In genomic region chr1:157116735-157117103, GRCh38 we compare ENCODE assay signal across 22 cellular contexts. TPM values are rescaled to one million over a fixed set of nuclear protein-coding genes. Genes with fewer than 3 reads are reported as not detected.
"Had no signal": no experiment of that assay in that cellular context is flagged by ENCODE, and none has a peak within 500 bp of the region (broad histone marks: within the 10 kb centered on the region; RNA-seq: fewer than 3 reads in every experiment).

No MANE protein-coding gene starts in this region.

- H3K4me3 Mint-ChIP-seq: stimulated activated naive CD8-positive, alpha-beta T cell treated with anti-CD3 and anti-CD28 coated beads, Interleukin-15, Interleukin-2, amounts not matched to agents 100 ng/mL and 50 ng/mL, for 24 hours had no signal

- H3K27ac ChIP-seq: colonic mucosa, esophagus squamous epithelium, neutrophil, psoas muscle, tibial artery, upper lobe of left lung, uterus had no signal

- H3K27me3 ChIP-seq: colonic mucosa, upper lobe of left lung, uterus had no signal

- H3K4me2 ChIP-seq: smooth muscle cell had no signal

- ATAC-seq: naive thymus-derived CD8-positive, alpha-beta T cell; psoas muscle had no signal

- H3K36me3 ChIP-seq: colonic mucosa, uterus had no signal

- DNase-seq: colonic mucosa; dermis blood vessel endothelial cell; esophagus squamous epithelium; foreskin fibroblast; hippocampal formation; kidney glomerular epithelial cell; naive thymus-derived CD8-positive, alpha-beta T cell; psoas muscle; stimulated activated CD4-positive, alpha-beta T cell treated with anti-CD3 and anti-CD28 coated beads, Interleukin-2, amount 100 ng/mL, for 48 hours; upper lobe of left lung; uterus had no signal

- H3K27ac Mint-ChIP-seq: stimulated activated naive CD8-positive, alpha-beta T cell treated with anti-CD3 and anti-CD28 coated beads, Interleukin-15, Interleukin-2, amounts not matched to agents 100 ng/mL and 50 ng/mL, for 24 hours had no signal

- H3K4me3 ChIP-seq: colonic mucosa, esophagus squamous epithelium, psoas muscle, smooth muscle cell, tibial artery, upper lobe of left lung, uterus had no signal

- H3K4me1 ChIP-seq: colonic mucosa, esophagus squamous epithelium, psoas muscle, uterus had no signal

- H3K9me3 ChIP-seq: colonic mucosa, esophagus squamous epithelium, neutrophil, psoas muscle, tibial artery, upper lobe of left lung, uterus had no signal

- H3K9me3 Mint-ChIP-seq: naive thymus-derived CD8-positive, alpha-beta T cell; stimulated activated naive CD8-positive, alpha-beta T cell treated with anti-CD3 and anti-CD28 coated beads, Interleukin-15, Interleukin-2, amounts not matched to agents 100 ng/mL and 50 ng/mL, for 24 hours had no signal

RNA-seq across cellular contexts. Expression of gene ETV3L, which starts 17.1 kb away (rescaled TPM):
- total RNA-seq: colonic mucosa; dermis blood vessel endothelial cell; epithelial cell of proximal tubule; esophagus squamous epithelium; liver; lung microvascular endothelial cell; mesenteric fat pad; naive thymus-derived CD8-positive, alpha-beta T cell; osteoblast; psoas muscle; smooth muscle cell; temporal lobe; upper lobe of left lung; uterus had no signal
- polyA plus RNA-seq: liver; naive thymus-derived CD8-positive, alpha-beta T cell; neural cell; psoas muscle; smooth muscle cell had no signal
